Comparison of ENCODE assay signal across 24 cellular contexts in genomic region chr7:133837248-133837647, GRCh38.
DNase-seq lines count a peak whose midpoint lies in the region; ATAC-seq and TF ChIP-seq lines count a peak whose summit lies in the region.
"Had no signal": no experiment of that assay in that cellular context is flagged by ENCODE, and none has a peak within 500 bp of the region (broad histone marks: within the 10 kb centered on the region; RNA-seq: fewer than 3 reads in every experiment).

No MANE protein-coding gene starts in this region.

- TF ChIP-seq CTCF in BE2C (IDR thresholded peaks at IDR 0.05; ENCODE audit: low read depth, low read length), result no peak
- TF ChIP-seq CTCF in brain (conservative IDR thresholded peaks at IDR 0.05), result no peak
- no peak for TF ChIP-seq CTCF in esophagus muscularis mucosa (IDR thresholded peaks at IDR 0.05)

- H3K27ac Mint-ChIP-seq in brain, result peak overlapping the region in 3 of 5 experiments; percentile 21 to 91 (median 40)
- H3K27ac Mint-ChIP-seq: activated CD4-positive, alpha-beta T cell treated with anti-CD3 and anti-CD28 coated beads, Interleukin-2, amount 10 ng/mL, durations not matched to agents 24 days and 14 days; mesothelial cell of epicardium had no signal

- intact Hi-C loops in esophagus muscularis mucosa (cut with DNase I), result no loop called here

- TF ChIP-seq EP300 in esophagus muscularis mucosa (IDR thresholded peaks at IDR 0.05), result no peak

- no peaks in the 10 kb centered on the region for H3K9me3 ChIP-seq in BE2C
- H3K9me3 ChIP-seq in esophagus muscularis mucosa, result no peaks in the 10 kb centered on the region
- H3K9me3 ChIP-seq: A549, testis, uterus had no signal

- DNase-seq in BE2C (peak; percentile 35), NCI-H1105 treated with DMSO at 0.1 percent for 48 hours (lab: John Stamatoyannopoulos, UW) (peak; percentile 87), NCI-H446 treated with DMSO at 0.1 percent for 48 hours (lab: John Stamatoyannopoulos, UW) (peak; percentile 11), esophagus muscularis mucosa (ENCODE audit: extremely low spot score) (no peak), 8988T (no peak)
- DNase-seq: activated CD4-positive, alpha-beta T cell treated with anti-CD3 and anti-CD28 coated beads, Interleukin-2, amount 10 ng/mL, durations not matched to agents 24 days and 14 days; activated T-cell treated with anti-CD3 and anti-CD28 coated beads, Interleukin-2, amount 50 U/mL, for 48 hours; CD8-positive, alpha-beta memory T cell; H9; left ventricle myocardium inferior; naive B cell; NCI-H1694; psoas muscle; SHP77; stimulated activated CD4-positive, alpha-beta T cell treated with anti-CD3 and anti-CD28 coated beads, Interleukin-15, amount 100 ng/mL, for 24 hours; stimulated activated naive CD4-positive, alpha-beta T cell; testis; uterus had no signal

- peak overlapping the region; percentile 11 for H3K4me3 ChIP-seq in BE2C (ENCODE audit: low read depth, low read length)
- H3K4me3 ChIP-seq in esophagus muscularis mucosa, result no peak overlapping the region
- H3K4me3 ChIP-seq: A549, left ventricle myocardium inferior, psoas muscle, testis, uterus had no signal

- no peaks in the 10 kb centered on the region for H3K27me3 ChIP-seq in BE2C
- no peaks in the 10 kb centered on the region for H3K27me3 ChIP-seq in esophagus muscularis mucosa
- H3K27me3 ChIP-seq: testis, uterus had no signal

- H3K9me3 Mint-ChIP-seq in brain, result peaks cover 2 to 20% (median 14%) of the 10 kb centered on the region in 5 experiments

- peaks cover 47% of the 10 kb centered on the region for H3K4me1 ChIP-seq in BE2C
- H3K4me1 ChIP-seq in esophagus muscularis mucosa, result peaks cover 0 to 30% (median 16%) of the 10 kb centered on the region in 4 donors
- H3K4me1 ChIP-seq: A549, left ventricle myocardium inferior, testis, uterus had no signal

- no peak overlapping the region for H3K4me3 Mint-ChIP-seq in brain
- H3K4me3 Mint-ChIP-seq: activated CD4-positive, alpha-beta T cell treated with anti-CD3 and anti-CD28 coated beads, Interleukin-2, amount 10 ng/mL, durations not matched to agents 24 days and 14 days; CD8-positive, alpha-beta memory T cell; H9; mesothelial cell of epicardium; naive B cell had no signal

- peaks cover 6% of the 10 kb centered on the region for H3K27me3 Mint-ChIP-seq in brain
- H3K27me3 Mint-ChIP-seq: activated CD4-positive, alpha-beta T cell treated with anti-CD3 and anti-CD28 coated beads, Interleukin-2, amount 10 ng/mL, durations not matched to agents 24 days and 14 days; CD8-positive, alpha-beta memory T cell; naive B cell had no signal

- no peak overlapping the region for H3K27ac ChIP-seq in esophagus muscularis mucosa (replicated peaks in 1 of 4)
- H3K27ac ChIP-seq: A549, left ventricle myocardium inferior, psoas muscle, testis, uterus had no signal

- no peak for ATAC-seq in GM18502 (IDR thresholded peaks at IDR 0.05; ENCODE audit: poor library complexity, unreplicated experiment)
- ATAC-seq in HG03442 (IDR thresholded peaks at IDR 0.05; ENCODE audit: unreplicated experiment), result no peak
- ATAC-seq: A549, Panc1, psoas muscle had no signal

- H3K36me3 Mint-ChIP-seq in brain, result peaks cover 34% of the 10 kb centered on the region

- H3K4me1 Mint-ChIP-seq in brain, result peaks cover 44% of the 10 kb centered on the region
- H3K4me1 Mint-ChIP-seq: activated CD4-positive, alpha-beta T cell treated with anti-CD3 and anti-CD28 coated beads, Interleukin-2, amount 10 ng/mL, durations not matched to agents 24 days and 14 days; naive B cell had no signal

- no peak for TF ChIP-seq POLR2A in esophagus muscularis mucosa (IDR thresholded peaks at IDR 0.05; ENCODE audit: low read depth)

- no peaks in the 10 kb centered on the region; the same call in 1 of the 2 replicates for H3K36me3 ChIP-seq in BE2C
- no peaks in the 10 kb centered on the region for H3K36me3 ChIP-seq in esophagus muscularis mucosa
- H3K36me3 ChIP-seq: left ventricle myocardium inferior, uterus had no signal

Comparison
In these comparisons a context has a peak if more than half of its experiments do, and no peak if none do; other contexts are left out.
1. DNase-seq: peak in BE2C (single experiment), NCI-H1105 treated with DMSO at 0.1 percent for 48 hours (single experiment) and NCI-H446 treated with DMSO at 0.1 percent for 48 hours (single experiment); none in esophagus muscularis mucosa (single experiment) and 8988T (single experiment).